In genomic region chr6:83051386-83052172, GRCh38 we compare ENCODE assay signal across 23 cellular contexts. TPM values are rescaled to one million over a fixed set of nuclear protein-coding genes. Genes with fewer than 3 reads are reported as not detected.
A peak's percentile ranks its signal among the peaks of the same experiment; 100 is the strongest.
DNase-seq lines count a peak whose midpoint lies in the region; ATAC-seq, FAIRE-seq and TF ChIP-seq lines count a peak whose summit lies in the region.
"Had no signal": no experiment of that assay in that cellular context is flagged by ENCODE, and none has a peak within 500 bp of the region (broad histone marks: within the 10 kb centered on the region; RNA-seq: fewer than 3 reads in every experiment).

No MANE protein-coding gene starts in this region.

- CTCF ChIA-PET in activated CD4-positive, alpha-beta T cell treated with anti-CD3 and anti-CD28 coated beads for 36 hours (lab: Charles Lee): interaction anchor here (0.6 to 6.5 kb wide), 3 partner anchors 15 to 349 kb away, joined by 3 to 48 read pairs (median 4); partner anchors contain the start of genes DOP1A and UBE3D
- CTCF ChIA-PET in endothelial cell of umbilical vein (lab: Charles Lee): interaction anchor here (8.5 kb wide), 1 partner anchor 780 kb away, joined by 168 read pairs; no protein-coding TSS in a partner anchor
- CTCF ChIA-PET in activated CD8-positive, alpha-beta memory T cell treated with anti-CD3 and anti-CD28 coated beads, Interleukin-2, amount 10 ng/mL, durations not matched to agents 7 days and 5 days (lab: Charles Lee): no interaction called here

- ATAC-seq in activated CD4-positive, alpha-beta T cell treated with anti-CD3 and anti-CD28 coated beads for 36 hours: no peak
- ATAC-seq in mucosa of descending colon: peak; percentile 36
- ATAC-seq in activated CD8-positive, alpha-beta memory T cell treated with anti-CD3 and anti-CD28 coated beads, Interleukin-2, amount 10 ng/mL, durations not matched to agents 7 days and 5 days: no peak
- ATAC-seq: effector memory CD8-positive, alpha-beta T cell; GM23338; heart left ventricle; K562; left ventricle myocardium superior had no signal

- peaks cover 2% of the 10 kb centered on the region for H3K4me1 Mint-ChIP-seq in activated CD4-positive, alpha-beta T cell treated with anti-CD3 and anti-CD28 coated beads for 36 hours
- H3K4me1 Mint-ChIP-seq in activated CD8-positive, alpha-beta memory T cell treated with anti-CD3 and anti-CD28 coated beads, Interleukin-2, amount 10 ng/mL, durations not matched to agents 7 days and 5 days: peaks cover 3% of the 10 kb centered on the region

- POLR2A ChIA-PET in activated CD4-positive, alpha-beta T cell treated with anti-CD3 and anti-CD28 coated beads for 36 hours (lab: Charles Lee): no interaction called here
- POLR2A ChIA-PET in endothelial cell of umbilical vein (lab: Charles Lee): no interaction called here

- H3K27me3 ChIP-seq in endothelial cell of umbilical vein (ENCODE audit: control insufficient read depth in 2 of 2, insufficient read depth in 2 of 2, low read length in 2 of 2): no peaks in the 10 kb centered on the region
- H3K27me3 ChIP-seq: heart left ventricle, Peyer's patch had no signal

- H3K27ac ChIP-seq in endothelial cell of umbilical vein (ENCODE audit: insufficient read depth, low read depth, low read length): no peak overlapping the region
- H3K27ac ChIP-seq: heart left ventricle, Peyer's patch, prostate gland, skin epidermis had no signal

- H3K9me3 Mint-ChIP-seq in activated CD4-positive, alpha-beta T cell treated with anti-CD3 and anti-CD28 coated beads for 36 hours (ENCODE audit: low read depth): no peaks in the 10 kb centered on the region
- H3K9me3 Mint-ChIP-seq in activated CD8-positive, alpha-beta memory T cell treated with anti-CD3 and anti-CD28 coated beads, Interleukin-2, amount 10 ng/mL, durations not matched to agents 7 days and 5 days (ENCODE audit: low read depth): no peaks in the 10 kb centered on the region
- H3K9me3 Mint-ChIP-seq: effector memory CD8-positive, alpha-beta T cell; GM23338 had no signal

- no peaks in the 10 kb centered on the region for H3K79me2 ChIP-seq in endothelial cell of umbilical vein (ENCODE audit: control insufficient read depth, insufficient read depth, low read length)

- TF ChIP-seq CTCF in endothelial cell of umbilical vein (IDR thresholded peaks at IDR 0.05; ENCODE audit: extremely low read depth in 1 of 2, insufficient read depth in 1 of 2, low read depth in 1 of 2, low read length in 2 of 2): no peak
- TF ChIP-seq CTCF in mucosa of descending colon (IDR thresholded peaks at IDR 0.05): no peak

- intact Hi-C loops in activated CD4-positive, alpha-beta T cell treated with anti-CD3 and anti-CD28 coated beads for 36 hours (cut with DNase I, micrococcal nuclease): loop anchor here in 1 of 2 experiments (10.0 kb wide), 1 partner anchor 687 kb away; the partner anchor contains the start of gene TPBG
- intact Hi-C loops in endothelial cell of umbilical vein (cut with micrococcal nuclease): loop anchor here (10.0 kb wide), 1 partner anchor 307 kb away; no protein-coding TSS in a partner anchor
- intact Hi-C loops in mucosa of descending colon (cut with DNase I, micrococcal nuclease): loop anchor here in 1 of 2 donors (10.0 kb wide), 1 partner anchor 777 kb away; no protein-coding TSS in a partner anchor

- dilution Hi-C loops in endothelial cell of umbilical vein (cut with MboI; ENCODE audit: extremely low pct_ligation_motif_present, low sequenced_read_pairs): no loop called here

- no peaks in the 10 kb centered on the region for H3K9me1 ChIP-seq in endothelial cell of umbilical vein (replicated peaks; ENCODE audit: control insufficient read depth, extremely low read depth, insufficient read depth, low read length)

- H3K4me3 ChIP-seq in endothelial cell of umbilical vein (replicated peaks in 1 of 3; ENCODE audit: insufficient read depth in 1 of 3, low read depth in 1 of 3, low read length in 3 of 3) (no peak overlapping the region), mucosa of descending colon (no peak overlapping the region)
- H3K4me3 ChIP-seq: GM23338, heart left ventricle, K562, Peyer's patch, prostate gland, skin epidermis had no signal

- H3K4me1 ChIP-seq in endothelial cell of umbilical vein (ENCODE audit: control insufficient read depth, extremely low read depth, insufficient read depth, low read length) (no peaks in the 10 kb centered on the region), mucosa of descending colon (ENCODE audit: low read depth) (no peaks in the 10 kb centered on the region)
- H3K4me1 ChIP-seq: Peyer's patch, prostate gland had no signal

- no peak overlapping the region for H2AFZ ChIP-seq in endothelial cell of umbilical vein (ENCODE audit: low read depth, low read length)
- H2AFZ ChIP-seq: GM23338 had no signal

- no peaks in the 10 kb centered on the region for H3K9me3 ChIP-seq in endothelial cell of umbilical vein (replicated peaks; ENCODE audit: control insufficient read depth, insufficient read depth, low read length)
- no peaks in the 10 kb centered on the region for H3K9me3 ChIP-seq in mucosa of descending colon
- H3K9me3 ChIP-seq: heart left ventricle, Peyer's patch, prostate gland had no signal

- H3K9ac ChIP-seq in endothelial cell of umbilical vein (replicated peaks; ENCODE audit: extremely low read depth, insufficient read depth, low read length): no peak overlapping the region

- H3K36me3 ChIP-seq in endothelial cell of umbilical vein (ENCODE audit: control insufficient read depth in 2 of 2, extremely low read depth in 1 of 2, insufficient read depth in 2 of 2, low read length in 2 of 2): no peaks in the 10 kb centered on the region
- H3K36me3 ChIP-seq in mucosa of descending colon (ENCODE audit: low read depth): no peaks in the 10 kb centered on the region
- H3K36me3 ChIP-seq: Peyer's patch, prostate gland had no signal

- H3K27ac Mint-ChIP-seq in activated CD4-positive, alpha-beta T cell treated with anti-CD3 and anti-CD28 coated beads for 36 hours: peak overlapping the region; percentile 5
- no peak overlapping the region for H3K27ac Mint-ChIP-seq in activated CD8-positive, alpha-beta memory T cell treated with anti-CD3 and anti-CD28 coated beads, Interleukin-2, amount 10 ng/mL, durations not matched to agents 7 days and 5 days
- H3K27ac Mint-ChIP-seq: activated naive CD8-positive, alpha-beta T cell; effector memory CD8-positive, alpha-beta T cell had no signal

- no peaks in the 10 kb centered on the region for H3K27me3 Mint-ChIP-seq in activated CD4-positive, alpha-beta T cell treated with anti-CD3 and anti-CD28 coated beads for 36 hours
- no peaks in the 10 kb centered on the region for H3K27me3 Mint-ChIP-seq in activated CD8-positive, alpha-beta memory T cell treated with anti-CD3 and anti-CD28 coated beads, Interleukin-2, amount 10 ng/mL, durations not matched to agents 7 days and 5 days
- H3K27me3 Mint-ChIP-seq: activated naive CD8-positive, alpha-beta T cell; effector memory CD8-positive, alpha-beta T cell had no signal

- no peak for DNase-seq in activated CD4-positive, alpha-beta T cell treated with anti-CD3 and anti-CD28 coated beads for 36 hours
- DNase-seq in activated CD4-positive, alpha-beta T cell treated with anti-CD3 and anti-CD28 coated beads for 48 hours: no peak
- DNase-seq in NCI-H748 (lab: John Stamatoyannopoulos, UW; ENCODE audit: unreplicated experiment) (peak; percentile 86), endothelial cell of umbilical vein (ENCODE audit: low read depth, low spot score) (peak; percentile 52), mucosa of descending colon (no peak), NCI-H1694 treated with DMSO at 0.1 percent for 48 hours (lab: John Stamatoyannopoulos, UW) (no peak), NCI-H1930 (lab: John Stamatoyannopoulos, UW) (no peak)
- DNase-seq in activated CD8-positive, alpha-beta memory T cell treated with anti-CD3 and anti-CD28 coated beads, Interleukin-2, amount 10 ng/mL, durations not matched to agents 7 days and 5 days: no peak
- DNase-seq: activated CD4-positive, alpha-beta T cell treated with anti-CD3 and anti-CD28 coated beads for 1 hour; effector memory CD8-positive, alpha-beta T cell; heart left ventricle; left ventricle myocardium superior; NCI-H2171 treated with DMSO at 0.1 percent for 48 hours; Peyer's patch; stimulated activated CD4-positive, alpha-beta T cell treated with anti-CD3 and anti-CD28 coated beads, Interleukin-2, amount 100 ng/mL, for 24 hours; stimulated activated naive CD4-positive, alpha-beta T cell; T1000 had no signal

- BruUV-seq in endothelial cell of umbilical vein (replicated peaks; lab: Mats Ljungman, UMichigan): no TSS peak

- H4K20me1 ChIP-seq in endothelial cell of umbilical vein (replicated peaks; ENCODE audit: control insufficient read depth, extremely low read depth, insufficient read depth, low read length): no peaks in the 10 kb centered on the region

- peaks cover 9% of the 10 kb centered on the region for H3K36me3 Mint-ChIP-seq in activated CD4-positive, alpha-beta T cell treated with anti-CD3 and anti-CD28 coated beads for 36 hours (ENCODE audit: low read depth)
- H3K36me3 Mint-ChIP-seq in activated CD8-positive, alpha-beta memory T cell treated with anti-CD3 and anti-CD28 coated beads, Interleukin-2, amount 10 ng/mL, durations not matched to agents 7 days and 5 days: peaks cover 10% of the 10 kb centered on the region

- TF ChIP-seq POLR2A in endothelial cell of umbilical vein (IDR thresholded peaks at IDR 0.05; ENCODE audit: low read depth, low read length): no peak

- H3K4me3 Mint-ChIP-seq in activated CD4-positive, alpha-beta T cell treated with anti-CD3 and anti-CD28 coated beads for 36 hours: no peak overlapping the region
- no peak overlapping the region for H3K4me3 Mint-ChIP-seq in activated CD8-positive, alpha-beta memory T cell treated with anti-CD3 and anti-CD28 coated beads, Interleukin-2, amount 10 ng/mL, durations not matched to agents 7 days and 5 days
- H3K4me3 Mint-ChIP-seq: activated naive CD8-positive, alpha-beta T cell; effector memory CD8-positive, alpha-beta T cell; GM23338 had no signal

- FAIRE-seq in endothelial cell of umbilical vein (lab: Jason Lieb, UNC): no peak
- FAIRE-seq: A204.1, K562 had no signal

- no peak overlapping the region for H3K4me2 ChIP-seq in endothelial cell of umbilical vein (ENCODE audit: insufficient read depth, low read length)
- H3K4me2 ChIP-seq: GM23338 had no signal

RNA-seq across cellular contexts. Expression of gene UBE3D, which starts 14.1 kb away (rescaled TPM):
- 1 to 10 TPM; 6.5 to 7.1 TPM for total RNA-seq in activated CD4-positive, alpha-beta T cell treated with anti-CD3 and anti-CD28 coated beads for 36 hours
- total RNA-seq in endothelial cell of umbilical vein (6.2 and 7.6 TPM in 2 replicates), mucosa of descending colon (1 to 10 TPM; 4.3 to 4.8 (median 4.7) TPM)
- polyA plus RNA-seq in endothelial cell of umbilical vein: 1.3 and 1.9 TPM in 2 replicates
- polyA plus RNA-seq in endothelial cell of umbilical vein (2011; cell fraction: cytosol; rRNA removed): 2.6 TPM in 2 replicates
- 4.5 and 5.5 TPM in 2 replicates for polyA plus RNA-seq in endothelial cell of umbilical vein (2011; cell fraction: nucleus; rRNA removed)
- 3.8 and 5.0 TPM in 2 replicates for polyA plus RNA-seq in endothelial cell of umbilical vein (2012)
- 3.4 and 4.9 TPM in 2 replicates for polyA minus RNA-seq in endothelial cell of umbilical vein
- polyA minus RNA-seq in endothelial cell of umbilical vein (2011; cell fraction: cytosol; rRNA and poly(A)+ RNA removed): 4.1 TPM
- polyA minus RNA-seq in endothelial cell of umbilical vein (2011; cell fraction: nucleus; rRNA and poly(A)+ RNA removed): 12.6 and 12.9 TPM in 2 replicates
- total RNA-seq in activated CD8-positive, alpha-beta memory T cell treated with anti-CD3 and anti-CD28 coated beads, Interleukin-2, amount 10 ng/mL, durations not matched to agents 7 days and 5 days: 1 to 10 TPM; 4.6 to 4.7 TPM

RNA-seq across cellular contexts. Expression of gene DOP1A, which starts 15.9 kb away (rescaled TPM):
- 1 to 10 TPM; 5.4 to 7.3 TPM for total RNA-seq in activated CD4-positive, alpha-beta T cell treated with anti-CD3 and anti-CD28 coated beads for 36 hours
- total RNA-seq in endothelial cell of umbilical vein (12.3 and 14.2 TPM in 2 replicates), mucosa of descending colon (10 to 100 TPM; 28.0 to 35.8 (median 30.4) TPM)
- 4.6 and 6.3 TPM in 2 replicates for polyA plus RNA-seq in endothelial cell of umbilical vein
- 3.6 and 4.2 TPM in 2 replicates for polyA plus RNA-seq in endothelial cell of umbilical vein (2011; cell fraction: cytosol; rRNA removed)
- polyA plus RNA-seq in endothelial cell of umbilical vein (2011; cell fraction: nucleus; rRNA removed): 25.4 and 28.2 TPM in 2 replicates
- 7.6 TPM in 2 replicates for polyA plus RNA-seq in endothelial cell of umbilical vein (2012)
- 41.0 and 43.1 TPM in 2 replicates for polyA minus RNA-seq in endothelial cell of umbilical vein
- 3.8 TPM for polyA minus RNA-seq in endothelial cell of umbilical vein (2011; cell fraction: cytosol; rRNA and poly(A)+ RNA removed)
- 36.7 and 61.9 TPM in 2 replicates for polyA minus RNA-seq in endothelial cell of umbilical vein (2011; cell fraction: nucleus; rRNA and poly(A)+ RNA removed)
- total RNA-seq in activated CD8-positive, alpha-beta memory T cell treated with anti-CD3 and anti-CD28 coated beads, Interleukin-2, amount 10 ng/mL, durations not matched to agents 7 days and 5 days: 10 to 100 TPM; 22.0 to 34.7 TPM

Comparison
In these comparisons a context has a peak if more than half of its experiments do, and no peak if none do; other contexts are left out.
1. DNase-seq: peak in NCI-H748 (single experiment) and endothelial cell of umbilical vein (single experiment); none in activated CD4-positive, alpha-beta T cell treated with anti-CD3 and anti-CD28 coated beads for 36 hours (single experiment), activated CD4-positive, alpha-beta T cell treated with anti-CD3 and anti-CD28 coated beads for 48 hours (single experiment), mucosa of descending colon (0 of 3), NCI-H1694 treated with DMSO at 0.1 percent for 48 hours (single experiment), NCI-H1930 (0 of 2) and activated CD8-positive, alpha-beta memory T cell treated with anti-CD3 and anti-CD28 coated beads, Interleukin-2, amount 10 ng/mL, durations not matched to agents 7 days and 5 days (single experiment).